ENCODE assay signal across 2 cellular contexts in the genomic region with DNA sequence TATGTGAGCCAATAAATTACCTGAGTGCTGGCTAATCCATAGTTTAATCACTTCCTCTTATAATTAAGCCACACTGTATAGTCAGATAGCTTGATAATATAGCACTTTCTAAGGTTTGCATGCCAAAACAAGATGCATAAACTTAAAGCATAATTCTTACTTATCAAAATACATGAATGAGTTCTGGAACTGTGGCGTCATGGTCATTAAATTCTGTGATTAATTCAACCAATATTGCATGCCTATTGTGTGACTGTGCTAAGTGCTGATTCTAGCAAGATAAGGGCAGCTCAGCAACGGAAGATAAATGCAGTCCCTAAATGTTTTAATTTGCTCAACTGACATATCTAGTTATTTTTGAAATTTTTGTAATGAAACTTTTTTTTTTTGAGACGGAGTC.
TF ChIP-seq lines count a peak whose summit lies in the region.

No MANE protein-coding gene starts in this region.

TF ChIP-seq in SK-N-SH, 30 proteins besides CTCF, POLR2A, EP300 and RAD21:
- TF ChIP-seq NFIC (IDR thresholded peaks at IDR 0.05; ENCODE audit: borderline replicate concordance) (no peak), CHD2 (IDR thresholded peaks at IDR 0.05; ENCODE audit: low read length, partially characterized antibody) (no peak), MXI1 (IDR thresholded peaks at IDR 0.05; ENCODE audit: low read depth, low read length) (no peak), RCOR1 (IDR thresholded peaks at IDR 0.05; ENCODE audit: low read length) (no peak)
- TF ChIP-seq, protein P1, sequence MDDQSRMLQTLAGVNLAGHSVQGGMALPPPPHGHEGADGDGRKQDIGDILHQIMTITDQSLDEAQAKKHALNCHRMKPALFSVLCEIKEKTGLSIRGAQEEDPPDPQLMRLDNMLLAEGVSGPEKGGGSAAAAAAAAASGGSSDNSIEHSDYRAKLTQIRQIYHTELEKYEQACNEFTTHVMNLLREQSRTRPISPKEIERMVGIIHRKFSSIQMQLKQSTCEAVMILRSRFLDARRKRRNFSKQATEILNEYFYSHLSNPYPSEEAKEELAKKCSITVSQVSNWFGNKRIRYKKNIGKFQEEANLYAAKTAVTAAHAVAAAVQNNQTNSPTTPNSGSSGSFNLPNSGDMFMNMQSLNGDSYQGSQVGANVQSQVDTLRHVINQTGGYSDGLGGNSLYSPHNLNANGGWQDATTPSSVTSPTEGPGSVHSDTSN (IDR thresholded peaks at IDR 0.05), result peak; percentile 11; the same call in 1 of the 2 replicates

TF ChIP-seq in SK-N-SH treated with all-trans-retinoic acid at 6 μM for 48 hours, 23 proteins besides CTCF, POLR2A, EP300 and RAD21:
- TF ChIP-seq ARNTL (CRISPR knock-in tag; IDR thresholded peaks at IDR 0.05; ENCODE audit: borderline replicate concordance, low read depth), result no peak
- no peak for TF ChIP-seq OSR1 (CRISPR knock-in tag; IDR thresholded peaks at IDR 0.05)
- no peak for TF ChIP-seq ZNF70 (CRISPR knock-in tag; IDR thresholded peaks at IDR 0.05)
- TF ChIP-seq RARB (CRISPR knock-in tag; IDR thresholded peaks at IDR 0.05), result no peak
- no peak for TF ChIP-seq ZFP30 (CRISPR knock-in tag; IDR thresholded peaks at IDR 0.05)
- no peak for TF ChIP-seq PATZ1 (CRISPR knock-in tag; IDR thresholded peaks at IDR 0.05; ENCODE audit: borderline replicate concordance)
- TF ChIP-seq, protein P2, sequence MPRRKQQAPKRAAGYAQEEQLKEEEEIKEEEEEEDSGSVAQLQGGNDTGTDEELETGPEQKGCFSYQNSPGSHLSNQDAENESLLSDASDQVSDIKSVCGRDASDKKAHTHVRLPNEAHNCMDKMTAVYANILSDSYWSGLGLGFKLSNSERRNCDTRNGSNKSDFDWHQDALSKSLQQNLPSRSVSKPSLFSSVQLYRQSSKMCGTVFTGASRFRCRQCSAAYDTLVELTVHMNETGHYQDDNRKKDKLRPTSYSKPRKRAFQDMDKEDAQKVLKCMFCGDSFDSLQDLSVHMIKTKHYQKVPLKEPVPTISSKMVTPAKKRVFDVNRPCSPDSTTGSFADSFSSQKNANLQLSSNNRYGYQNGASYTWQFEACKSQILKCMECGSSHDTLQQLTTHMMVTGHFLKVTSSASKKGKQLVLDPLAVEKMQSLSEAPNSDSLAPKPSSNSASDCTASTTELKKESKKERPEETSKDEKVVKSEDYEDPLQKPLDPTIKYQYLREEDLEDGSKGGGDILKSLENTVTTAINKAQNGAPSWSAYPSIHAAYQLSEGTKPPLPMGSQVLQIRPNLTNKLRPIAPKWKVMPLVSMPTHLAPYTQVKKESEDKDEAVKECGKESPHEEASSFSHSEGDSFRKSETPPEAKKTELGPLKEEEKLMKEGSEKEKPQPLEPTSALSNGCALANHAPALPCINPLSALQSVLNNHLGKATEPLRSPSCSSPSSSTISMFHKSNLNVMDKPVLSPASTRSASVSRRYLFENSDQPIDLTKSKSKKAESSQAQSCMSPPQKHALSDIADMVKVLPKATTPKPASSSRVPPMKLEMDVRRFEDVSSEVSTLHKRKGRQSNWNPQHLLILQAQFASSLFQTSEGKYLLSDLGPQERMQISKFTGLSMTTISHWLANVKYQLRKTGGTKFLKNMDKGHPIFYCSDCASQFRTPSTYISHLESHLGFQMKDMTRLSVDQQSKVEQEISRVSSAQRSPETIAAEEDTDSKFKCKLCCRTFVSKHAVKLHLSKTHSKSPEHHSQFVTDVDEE (CRISPR knock-in tag; IDR thresholded peaks at IDR 0.05), result no peak
- no peak for TF ChIP-seq GLIS3 (CRISPR knock-in tag; IDR thresholded peaks at IDR 0.05)
TF ChIP-seq in SK-N-SH treated with all-trans-retinoic acid at 6 μM for 48 hours: peak in this region for 0.
